Comparison of ENCODE assay signal across 9 cellular contexts in the genomic region with DNA sequence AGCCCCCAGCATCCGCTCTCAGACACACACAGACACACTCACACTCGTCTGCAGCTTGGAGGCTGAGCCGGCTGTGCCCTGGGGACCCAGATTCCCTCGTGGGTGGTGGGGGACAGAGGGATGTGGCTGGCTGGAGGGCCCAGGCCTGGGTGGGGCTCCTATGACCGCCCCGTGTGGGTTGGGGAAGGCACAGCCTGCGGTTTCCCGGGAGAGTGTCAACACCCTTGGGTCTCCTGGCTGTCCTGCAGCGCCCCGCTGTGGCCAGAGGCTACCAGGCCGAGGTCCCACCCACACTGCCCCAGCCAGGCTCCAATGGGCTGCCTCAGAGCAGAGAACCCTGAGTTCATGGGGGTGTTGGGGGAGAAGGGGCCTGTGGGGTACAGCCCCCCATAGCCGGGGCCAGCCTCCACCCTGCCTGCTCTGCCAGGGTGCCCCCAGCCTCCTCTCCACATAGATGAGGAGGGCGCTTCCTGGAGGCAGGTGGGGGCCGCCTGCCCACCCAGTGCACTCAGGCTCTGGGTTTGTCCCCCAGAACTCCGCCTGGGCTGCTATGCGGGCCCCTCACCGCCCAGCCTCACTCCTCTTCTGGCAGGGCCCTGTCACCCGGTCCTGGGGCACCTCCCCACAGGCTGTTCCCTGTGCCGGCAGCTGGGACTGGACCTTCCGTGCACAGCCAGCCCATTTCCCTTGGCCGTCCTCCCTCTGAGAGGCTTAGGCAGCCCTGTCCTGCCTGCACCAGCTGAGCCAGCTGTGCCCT. TPM values are rescaled to one million over a fixed set of nuclear protein-coding genes. Genes with fewer than 3 reads are reported as not detected.
DNase-seq lines count a peak whose midpoint lies in the region; ATAC-seq, FAIRE-seq and TF ChIP-seq lines count a peak whose summit lies in the region.
"Had no signal": no experiment of that assay in that cellular context is flagged by ENCODE, and none has a peak within 500 bp of the region (broad histone marks: within the 10 kb centered on the region; RNA-seq: fewer than 3 reads in every experiment).

A gene with protein sequence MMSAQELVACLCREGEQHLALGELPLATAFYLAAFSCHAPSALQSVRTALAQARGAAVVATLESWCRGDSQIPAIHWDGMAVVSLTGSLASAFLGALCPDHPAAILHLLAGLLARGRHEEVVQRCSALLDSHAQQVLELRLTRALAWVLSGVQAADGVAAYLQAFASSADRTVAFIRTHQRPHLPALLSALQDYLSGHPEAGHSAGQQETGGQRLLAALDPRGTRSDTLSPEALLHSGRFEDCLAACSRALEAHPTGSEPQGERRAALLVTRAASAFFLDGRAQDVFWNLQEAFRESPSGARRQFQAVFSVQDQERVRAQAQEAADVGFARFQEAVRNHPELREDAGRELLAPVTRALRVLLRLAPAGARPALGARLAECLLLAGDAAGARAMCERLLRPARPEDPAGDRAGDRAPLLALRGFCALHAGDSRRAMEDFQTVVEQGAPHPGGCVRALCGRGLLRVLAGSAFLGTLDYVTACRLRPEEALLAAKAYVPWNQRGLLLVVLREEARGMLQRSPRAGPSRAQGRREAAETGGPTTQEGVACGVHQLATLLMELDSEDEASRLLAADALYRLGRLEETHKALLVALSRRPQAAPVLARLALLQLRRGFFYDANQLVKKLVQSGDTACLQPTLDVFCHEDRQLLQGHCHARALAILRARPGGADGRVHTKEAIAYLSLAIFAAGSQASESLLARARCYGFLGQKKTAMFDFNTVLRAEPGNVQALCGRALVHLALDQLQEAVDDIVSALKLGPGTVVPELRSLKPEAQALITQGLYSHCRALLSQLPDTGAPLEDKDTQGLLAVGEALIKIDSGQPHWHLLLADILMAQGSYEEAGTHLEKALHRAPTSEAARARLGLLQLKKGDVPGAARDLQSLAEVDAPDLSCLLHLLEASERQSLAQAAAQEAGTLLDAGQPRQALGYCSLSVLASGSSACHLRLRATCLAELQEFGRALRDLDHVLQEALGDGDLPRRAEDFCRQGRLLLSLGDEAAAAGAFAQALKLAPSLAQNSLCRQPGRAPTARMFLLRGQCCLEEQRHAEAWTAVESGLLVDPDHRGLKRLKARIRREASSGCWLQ (minus strand): TSS at position 159 of the 757 bp plus-strand sequence. CDS start 866 bp downstream, outside the sequence.

- no peak within 1 kb of the TSS for H3K4me3 Mint-ChIP-seq in HFFc6

- no peaks in the 10 kb centered on the region for H3K4me1 ChIP-seq in small intestine (ENCODE audit: control insufficient read depth in 2 of 2, insufficient read depth in 1 of 2, low read depth in 1 of 2, low read length in 1 of 2)

- peak; percentile 8 to 43 for DNase-seq in activated CD4-positive, alpha-beta T cell treated with anti-CD3 and anti-CD28 coated beads for 24 hours (ENCODE audit: low read depth in 2 of 2)
- DNase-seq in activated CD4-positive, alpha-beta T cell treated with anti-CD3 and anti-CD28 coated beads for 1 hour, result no peak
- DNase-seq in cerebellar cortex (ENCODE audit: low spot score), result peak; percentile 23
- peak; percentile 15 for DNase-seq in small intestine
- DNase-seq in SIG-M5 treated with dmso at 0.1 percent for 504 hours (lab: John Stamatoyannopoulos, UW; ENCODE audit: unreplicated experiment), result no peak
- no peak for DNase-seq in HFFc6

- H3K4me1 Mint-ChIP-seq in HFFc6 (ENCODE audit: low read depth), result no peaks in the 10 kb centered on the region

- no peaks in the 10 kb centered on the region for H3K9me3 ChIP-seq in small intestine (ENCODE audit: control insufficient read depth, low read depth)

- H3K27ac Mint-ChIP-seq in HFFc6, result no peak within 1 kb of the TSS

- H3K36me3 ChIP-seq in small intestine (ENCODE audit: control insufficient read depth in 2 of 2, insufficient read depth in 2 of 2, low read length in 2 of 2), result no peaks in the 10 kb centered on the region

- no peak; the same call in 1 of the 2 replicates for TF ChIP-seq CTCF in HFFc6 (IDR thresholded peaks at IDR 0.05)

- H3K4me3 ChIP-seq in small intestine (ENCODE audit: low read depth in 1 of 2, low read length in 2 of 2), result no peak within 1 kb of the TSS

- no peak within 1 kb of the TSS for H3K27ac ChIP-seq in small intestine (ENCODE audit: low read depth in 1 of 2, low read length in 1 of 2)

- H3K9me3 Mint-ChIP-seq in HFFc6, result peaks cover 27% of the 10 kb centered on the region

- 30 to 41% (median 39%) methylated on average over 19 to 21 of the region's 21 CpGs for WGBS in small intestine, 3 donors

- no peaks in the 10 kb centered on the region for H3K36me3 Mint-ChIP-seq in HFFc6 (ENCODE audit: low read depth)

- H3K27me3 ChIP-seq in small intestine (ENCODE audit: control insufficient read depth in 2 of 2, insufficient read depth in 2 of 2, low read length in 2 of 2), result peaks cover 0 to 3% of the 10 kb centered on the region in 2 donors

- no peak for FAIRE-seq in small intestine (lab: Jason Lieb, UNC)
- FAIRE-seq: G401.6 had no signal

- ATAC-seq in SK-N-SH treated with all-trans-retinoic acid at 6 μM for 48 hours (peak; percentile 85), HG03521 (IDR thresholded peaks at IDR 0.05; ENCODE audit: unreplicated experiment) (no peak)

- no peaks in the 10 kb centered on the region for H3K27me3 Mint-ChIP-seq in HFFc6 (ENCODE audit: insufficient read depth)

TF ChIP-seq in SK-N-SH treated with all-trans-retinoic acid at 6 μM for 48 hours, 23 proteins besides CTCF, POLR2A, EP300 and RAD21:
- TF ChIP-seq ZFP30 (CRISPR knock-in tag; IDR thresholded peaks at IDR 0.05) (no peak), ARNTL (CRISPR knock-in tag; IDR thresholded peaks at IDR 0.05; ENCODE audit: borderline replicate concordance, low read depth) (no peak), BACH2 (CRISPR knock-in tag; IDR thresholded peaks at IDR 0.05; ENCODE audit: borderline replicate concordance) (no peak), PATZ1 (CRISPR knock-in tag; IDR thresholded peaks at IDR 0.05; ENCODE audit: borderline replicate concordance) (no peak), SNAI2 (CRISPR knock-in tag; IDR thresholded peaks at IDR 0.05) (no peak), RARB (CRISPR knock-in tag; IDR thresholded peaks at IDR 0.05) (no peak), ZNF565 (CRISPR knock-in tag; conservative IDR thresholded peaks at IDR 0.05; ENCODE audit: low read depth) (no peak)
- TF ChIP-seq, protein P1, sequence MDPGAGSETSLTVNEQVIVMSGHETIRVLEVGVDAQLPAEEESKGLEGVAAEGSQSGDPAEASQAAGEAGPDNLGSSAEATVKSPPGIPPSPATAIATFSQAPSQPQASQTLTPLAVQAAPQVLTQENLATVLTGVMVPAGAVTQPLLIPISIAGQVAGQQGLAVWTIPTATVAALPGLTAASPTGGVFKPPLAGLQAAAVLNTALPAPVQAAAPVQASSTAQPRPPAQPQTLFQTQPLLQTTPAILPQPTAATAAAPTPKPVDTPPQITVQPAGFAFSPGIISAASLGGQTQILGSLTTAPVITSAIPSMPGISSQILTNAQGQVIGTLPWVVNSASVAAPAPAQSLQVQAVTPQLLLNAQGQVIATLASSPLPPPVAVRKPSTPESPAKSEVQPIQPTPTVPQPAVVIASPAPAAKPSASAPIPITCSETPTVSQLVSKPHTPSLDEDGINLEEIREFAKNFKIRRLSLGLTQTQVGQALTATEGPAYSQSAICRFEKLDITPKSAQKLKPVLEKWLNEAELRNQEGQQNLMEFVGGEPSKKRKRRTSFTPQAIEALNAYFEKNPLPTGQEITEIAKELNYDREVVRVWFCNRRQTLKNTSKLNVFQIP (CRISPR knock-in tag; IDR thresholded peaks at IDR 0.05; ENCODE audit: borderline replicate concordance, low read depth), result no peak

RNA-seq across cellular contexts. Expression of the gene that starts here (rescaled TPM):
- under 1 TPM in 1 of 3 donors, not detected in 2; 0.22 TPM for polyA plus RNA-seq in small intestine
- under 1 TPM; 0.11 to 0.19 (median 0.16) TPM for total RNA-seq in HFFc6 (2021; fragmentation: NEBNext Ultra II Directional; extraction: Animal tissue kit (Norgen Biotek cat#: 25700))

Comparison
In these comparisons a context has a peak if more than half of its experiments do, and no peak if none do; other contexts are left out.
1. DNase-seq: peak in activated CD4-positive, alpha-beta T cell treated with anti-CD3 and anti-CD28 coated beads for 24 hours (2 of 2) and cerebellar cortex (single experiment); none in activated CD4-positive, alpha-beta T cell treated with anti-CD3 and anti-CD28 coated beads for 1 hour (single experiment), SIG-M5 treated with dmso at 0.1 percent for 504 hours (single experiment) and HFFc6 (single experiment).
2. Peak in DNase-seq in small intestine; RNA of the gene not detected or under 1 TPM.